In genomic region chr1:246306415-246307037, GRCh38 we compare ENCODE assay signal across 1 cellular context.
TF ChIP-seq lines count a peak whose summit lies in the region.

No MANE protein-coding gene starts in this region.

TF ChIP-seq in HepG2, 621 proteins besides CTCF, POLR2A, EP300 and RAD21 (continued from another document):
- TF ChIP-seq, protein P1, sequence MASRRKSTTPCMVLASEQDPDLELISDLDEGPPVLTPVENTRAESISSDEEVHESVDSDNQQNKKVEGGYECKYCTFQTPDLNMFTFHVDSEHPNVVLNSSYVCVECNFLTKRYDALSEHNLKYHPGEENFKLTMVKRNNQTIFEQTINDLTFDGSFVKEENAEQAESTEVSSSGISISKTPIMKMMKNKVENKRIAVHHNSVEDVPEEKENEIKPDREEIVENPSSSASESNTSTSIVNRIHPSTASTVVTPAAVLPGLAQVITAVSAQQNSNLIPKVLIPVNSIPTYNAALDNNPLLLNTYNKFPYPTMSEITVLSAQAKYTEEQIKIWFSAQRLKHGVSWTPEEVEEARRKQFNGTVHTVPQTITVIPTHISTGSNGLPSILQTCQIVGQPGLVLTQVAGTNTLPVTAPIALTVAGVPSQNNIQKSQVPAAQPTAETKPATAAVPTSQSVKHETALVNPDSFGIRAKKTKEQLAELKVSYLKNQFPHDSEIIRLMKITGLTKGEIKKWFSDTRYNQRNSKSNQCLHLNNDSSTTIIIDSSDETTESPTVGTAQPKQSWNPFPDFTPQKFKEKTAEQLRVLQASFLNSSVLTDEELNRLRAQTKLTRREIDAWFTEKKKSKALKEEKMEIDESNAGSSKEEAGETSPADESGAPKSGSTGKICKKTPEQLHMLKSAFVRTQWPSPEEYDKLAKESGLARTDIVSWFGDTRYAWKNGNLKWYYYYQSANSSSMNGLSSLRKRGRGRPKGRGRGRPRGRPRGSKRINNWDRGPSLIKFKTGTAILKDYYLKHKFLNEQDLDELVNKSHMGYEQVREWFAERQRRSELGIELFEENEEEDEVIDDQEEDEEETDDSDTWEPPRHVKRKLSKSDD (CRISPR knock-in tag; IDR thresholded peaks at IDR 0.05; ENCODE audit: low read depth): no peak
- peak; percentile 82 for TF ChIP-seq NFE2L2 (IDR thresholded peaks at IDR 0.05; ENCODE audit: low read length)
